8 cellular contexts compared by ENCODE assay signal in the genomic region with DNA sequence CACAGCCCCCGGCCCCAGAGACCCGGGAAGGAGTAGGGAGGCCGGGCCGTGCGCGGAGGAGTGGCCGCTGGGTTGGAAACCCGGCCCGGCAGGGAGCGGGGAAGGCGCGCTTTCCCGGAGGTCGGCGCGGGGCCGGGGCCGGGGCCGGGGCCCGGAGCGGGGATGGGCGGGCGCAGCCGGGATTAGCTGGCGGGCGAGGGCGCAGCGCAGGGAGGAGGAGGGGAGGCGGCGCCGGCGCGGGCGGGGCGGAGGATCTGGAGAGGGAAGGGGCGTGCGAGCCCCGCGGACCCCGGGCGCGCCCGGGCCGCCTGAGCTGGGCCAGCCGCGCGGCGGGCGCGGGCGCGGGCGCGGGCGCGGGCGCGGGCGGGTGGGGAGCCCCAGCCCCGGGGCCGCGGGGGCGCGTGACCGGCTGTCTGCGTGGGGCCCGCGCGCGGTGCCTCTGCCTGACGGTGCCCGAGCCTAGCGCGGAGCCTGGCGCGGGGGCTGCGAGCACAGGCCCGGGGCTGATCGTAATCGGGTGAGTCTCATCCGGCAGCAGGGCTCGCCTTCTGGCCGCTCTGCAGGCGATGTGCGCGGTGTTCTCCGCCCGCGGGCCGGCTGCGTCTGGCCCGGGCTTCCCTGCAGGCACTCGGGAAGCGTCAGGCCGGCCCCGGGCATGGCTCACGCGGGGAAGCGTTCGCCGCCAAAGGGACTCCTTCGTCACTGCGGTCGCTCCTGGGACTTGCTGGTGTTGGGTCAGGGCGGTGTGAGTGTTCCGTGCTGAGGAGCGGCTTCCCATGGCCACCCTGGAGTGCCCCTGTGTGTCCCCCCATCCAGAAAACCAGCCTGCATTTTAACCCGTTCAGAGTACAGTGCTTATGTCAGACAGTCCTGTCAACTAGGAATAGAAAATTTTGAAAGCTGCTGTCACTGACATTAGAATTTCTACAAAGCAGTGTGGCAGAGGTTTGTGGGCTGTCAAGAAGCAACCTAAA. TPM values are rescaled to one million over a fixed set of nuclear protein-coding genes. Genes with fewer than 3 reads are reported as not detected.
DNase-seq lines count a peak whose midpoint lies in the region; ATAC-seq and TF ChIP-seq lines count a peak whose summit lies in the region.

No MANE protein-coding gene starts in this region.

- peaks cover 4% of the 10 kb centered on the region for H3K4me1 ChIP-seq in effector memory CD4-positive, alpha-beta T cell (ENCODE audit: control insufficient read depth, insufficient read depth, low read length, poor library complexity, severe bottlenecking)
- peaks cover 13% of the 10 kb centered on the region for H3K4me1 ChIP-seq in stomach smooth muscle (ENCODE audit: control insufficient read depth, insufficient read depth, low read length)

- no peak overlapping the region for H3K27ac ChIP-seq in effector memory CD4-positive, alpha-beta T cell (ENCODE audit: insufficient read depth, low read length, poor library complexity, severe bottlenecking)
- H3K27ac ChIP-seq in stomach smooth muscle (ENCODE audit: low read length): peak overlapping the region; percentile 79

- H3K36me3 ChIP-seq in effector memory CD4-positive, alpha-beta T cell (ENCODE audit: control insufficient read depth, insufficient read depth, low read length): no peaks in the 10 kb centered on the region
- peaks cover 0 to under 1% of the 10 kb centered on the region in 2 donors for H3K36me3 ChIP-seq in stomach smooth muscle (ENCODE audit: control insufficient read depth in 2 of 2, insufficient read depth in 2 of 2, low read length in 2 of 2)

- POLR2A ChIA-PET in T-cell (lab: Charles Lee): no interaction called here

- H3K4me1 Mint-ChIP-seq in T-cell: peaks cover 8 to 15% (median 13%) of the 10 kb centered on the region in 3 donors

- peak; percentile 76 for DNase-seq in 8988T
- no peak for DNase-seq in T-cell
- DNase-seq in effector memory CD4-positive, alpha-beta T cell: no peak
- DNase-seq in lung microvascular endothelial cell (ENCODE audit: low read depth in 2 of 2): peak; percentile 49 to 73
- no peak for DNase-seq in CD1c-positive myeloid dendritic cell (ENCODE audit: extremely low spot score)

- CTCF ChIA-PET in T-cell (lab: Charles Lee): no interaction called here

- no peak for TF ChIP-seq POLR2A in GM18505 (IDR thresholded peaks at IDR 0.05; ENCODE audit: borderline replicate concordance, extremely low read depth, insufficient read depth, insufficient read length)

- H3K9me3 ChIP-seq in effector memory CD4-positive, alpha-beta T cell (ENCODE audit: control insufficient read depth, low read length): no peaks in the 10 kb centered on the region
- no peaks in the 10 kb centered on the region for H3K9me3 ChIP-seq in stomach smooth muscle (ENCODE audit: control insufficient read depth in 2 of 2, low read length in 2 of 2)

- H3K9me3 Mint-ChIP-seq in T-cell: no peaks in the 10 kb centered on the region

- H3K4me3 Mint-ChIP-seq in T-cell: peak overlapping the region; percentile 61 to 77 (median 76)

- H3K4me3 ChIP-seq in effector memory CD4-positive, alpha-beta T cell (ENCODE audit: insufficient read depth, low read depth, low read length, poor library complexity, severe bottlenecking): peak overlapping the region; percentile 45
- H3K4me3 ChIP-seq in stomach smooth muscle (ENCODE audit: low read length in 2 of 2): peak overlapping the region; percentile 64 to 82

- H3K27me3 Mint-ChIP-seq in T-cell: peaks cover 30 to 55% of the 10 kb centered on the region in 2 donors

- H3K9ac ChIP-seq in stomach smooth muscle (ENCODE audit: low read length in 2 of 2): peak overlapping the region; percentile 73 to 82

- peaks cover 10% of the 10 kb centered on the region for H3K27me3 ChIP-seq in effector memory CD4-positive, alpha-beta T cell (replicated peaks; ENCODE audit: control insufficient read depth, insufficient read depth, low read length, poor library complexity, severe bottlenecking)
- H3K27me3 ChIP-seq in stomach smooth muscle (ENCODE audit: control insufficient read depth in 1 of 2, insufficient read depth in 2 of 2, low read length in 2 of 2): no peaks in the 10 kb centered on the region

- ATAC-seq in GM18505 (IDR thresholded peaks at IDR 0.05; ENCODE audit: unreplicated experiment): peak; percentile 51
- peak; percentile 35 for ATAC-seq in HG02981 (IDR thresholded peaks at IDR 0.05; ENCODE audit: unreplicated experiment)
- peak in 3 of 4 experiments; percentile 54 to 76 (median 70) for ATAC-seq in T-cell (replicated peaks in 1 of 4)

- no peaks in the 10 kb centered on the region for H3K36me3 Mint-ChIP-seq in T-cell

- no peak overlapping the region for H3K27ac Mint-ChIP-seq in T-cell

RNA-seq across cellular contexts. Expression of gene FAM149A, which starts 40.4 kb away (rescaled TPM):
- total RNA-seq in T-cell (1 to 10 TPM in 4 of 5 donors, under 1 TPM in 1; 0.57 to 3.2 (median 1.1) TPM), lung microvascular endothelial cell (under 0.01 TPM in 1 of 2 replicates, not detected in the other)

RNA-seq across cellular contexts. Expression of gene CYP4V2, which starts 46.5 kb away (rescaled TPM):
- total RNA-seq in T-cell (10 to 100 TPM; 27.1 to 35.1 (median 30.0) TPM), lung microvascular endothelial cell (1.7 and 2.8 TPM in 2 replicates)

Comparison
In these comparisons a context has a peak if more than half of its experiments do, and no peak if none do; other contexts are left out.
1. DNase-seq: peak in 8988T (single experiment) and lung microvascular endothelial cell (2 of 2); none in T-cell (0 of 34), effector memory CD4-positive, alpha-beta T cell (0 of 3) and CD1c-positive myeloid dendritic cell (single experiment).
2. Peak in every context shown above with its lines, with median percentiles within 50 percentile points of each other: ATAC-seq.